Comparison of ENCODE assay signal across 8 cellular contexts in genomic region chr3:129428382-129429079, GRCh38. TPM values are rescaled to one million over a fixed set of nuclear protein-coding genes. Genes with fewer than 3 reads are reported as not detected.
DNase-seq lines count a peak whose midpoint lies in the region; ATAC-seq lines count a peak whose summit lies in the region.

TSS of gene EFCAB12 (minus strand) at chr3:129428636. CDS start at chr3:129428488, 148 bp downstream.

- DNase-seq in ACHN (peak; percentile 90), NCI-H524 (lab: John Stamatoyannopoulos, UW) (peak; percentile 77 to 92), memory B cell (ENCODE audit: low spot score in 2 of 2) (peak; percentile 82 to 83)
- DNase-seq in activated CD8-positive, alpha-beta memory T cell treated with anti-CD3 and anti-CD28 coated beads, Interleukin-2, amount 10 ng/mL, durations not matched to agents 7 days and 5 days = peak; percentile 91
- peak; percentile 81 to 87 (median 86) for DNase-seq in effector memory CD8-positive, alpha-beta T cell
- peak; percentile 72 to 88 (median 76) for DNase-seq in stimulated activated CD4-positive, alpha-beta T cell treated with anti-CD3 and anti-CD28 coated beads, TNF-alpha, amount 100 ng/mL, for 24 hours (ENCODE audit: low read depth in 3 of 3)

- CTCF ChIA-PET in activated CD8-positive, alpha-beta memory T cell treated with anti-CD3 and anti-CD28 coated beads, Interleukin-2, amount 10 ng/mL, durations not matched to agents 7 days and 5 days (lab: Charles Lee) = interaction anchor here (0.9 to 1.5 kb wide), 5 partner anchors 10 to 45 kb away, joined by 3 to 6 read pairs (median 5); partner anchors contain the start of gene MBD4

- peaks cover 31% of the 10 kb centered on the region for H3K36me3 Mint-ChIP-seq in activated CD8-positive, alpha-beta memory T cell treated with anti-CD3 and anti-CD28 coated beads, Interleukin-2, amount 10 ng/mL, durations not matched to agents 7 days and 5 days
- H3K36me3 Mint-ChIP-seq in effector memory CD8-positive, alpha-beta T cell (ENCODE audit: insufficient read depth) = peaks cover 55% of the 10 kb centered on the region
- H3K36me3 Mint-ChIP-seq in memory B cell = peaks cover 23% of the 10 kb centered on the region

- ATAC-seq in GM18868 (IDR thresholded peaks at IDR 0.05; ENCODE audit: unreplicated experiment) (peak; percentile 95), HG03159 (IDR thresholded peaks at IDR 0.05; ENCODE audit: unreplicated experiment) (peak; percentile 88), memory B cell (ENCODE audit: low read depth) (peak; percentile 93)
- ATAC-seq in activated CD8-positive, alpha-beta memory T cell treated with anti-CD3 and anti-CD28 coated beads, Interleukin-2, amount 10 ng/mL, durations not matched to agents 7 days and 5 days = peak; percentile 96
- ATAC-seq in effector memory CD8-positive, alpha-beta T cell (replicated peaks) = peak; percentile 97

- peak within 1 kb of the TSS; percentile 48 for H3K4me3 Mint-ChIP-seq in activated CD8-positive, alpha-beta memory T cell treated with anti-CD3 and anti-CD28 coated beads, Interleukin-2, amount 10 ng/mL, durations not matched to agents 7 days and 5 days
- H3K4me3 Mint-ChIP-seq in effector memory CD8-positive, alpha-beta T cell = peak within 1 kb of the TSS; percentile 62 to 80
- peak within 1 kb of the TSS; percentile 85 for H3K4me3 Mint-ChIP-seq in memory B cell

- H3K9me3 Mint-ChIP-seq in activated CD8-positive, alpha-beta memory T cell treated with anti-CD3 and anti-CD28 coated beads, Interleukin-2, amount 10 ng/mL, durations not matched to agents 7 days and 5 days (ENCODE audit: low read depth) = no peaks in the 10 kb centered on the region
- H3K9me3 Mint-ChIP-seq in effector memory CD8-positive, alpha-beta T cell = no peaks in the 10 kb centered on the region
- H3K9me3 Mint-ChIP-seq in memory B cell = peaks cover 13% of the 10 kb centered on the region

- in situ Hi-C loops in ACHN (cut with HindIII; ENCODE audit: low pct_ligation_motif_present, low pct_unique_long_range_greater_than_20kb, low sequenced_read_pairs) = no loop called here

- peaks cover 49% of the 10 kb centered on the region for H3K4me1 Mint-ChIP-seq in activated CD8-positive, alpha-beta memory T cell treated with anti-CD3 and anti-CD28 coated beads, Interleukin-2, amount 10 ng/mL, durations not matched to agents 7 days and 5 days
- H3K4me1 Mint-ChIP-seq in effector memory CD8-positive, alpha-beta T cell (ENCODE audit: low read depth in 2 of 2) = peaks cover 10 to 17% of the 10 kb centered on the region in 2 donors
- H3K4me1 Mint-ChIP-seq in memory B cell = peaks cover 38% of the 10 kb centered on the region

- peaks cover 5% of the 10 kb centered on the region for H3K27me3 Mint-ChIP-seq in activated CD8-positive, alpha-beta memory T cell treated with anti-CD3 and anti-CD28 coated beads, Interleukin-2, amount 10 ng/mL, durations not matched to agents 7 days and 5 days
- H3K27me3 Mint-ChIP-seq in effector memory CD8-positive, alpha-beta T cell = peaks cover 0 to 11% of the 10 kb centered on the region in 2 donors
- H3K27me3 Mint-ChIP-seq in memory B cell = no peaks in the 10 kb centered on the region

- H3K27ac Mint-ChIP-seq in activated CD8-positive, alpha-beta memory T cell treated with anti-CD3 and anti-CD28 coated beads, Interleukin-2, amount 10 ng/mL, durations not matched to agents 7 days and 5 days = peak within 1 kb of the TSS; percentile 11
- H3K27ac Mint-ChIP-seq in effector memory CD8-positive, alpha-beta T cell = peak within 1 kb of the TSS; percentile 29 to 77
- H3K27ac Mint-ChIP-seq in memory B cell = peak within 1 kb of the TSS; percentile 81

RNA-seq across cellular contexts. Expression of gene EFCAB12, which starts in this region (rescaled TPM):
- 1 to 10 TPM in 1 of 2 experiments, under 1 TPM in 1; 0.56 to 1.4 TPM for total RNA-seq in activated CD8-positive, alpha-beta memory T cell treated with anti-CD3 and anti-CD28 coated beads, Interleukin-2, amount 10 ng/mL, durations not matched to agents 7 days and 5 days

Comparison
In these comparisons a context has a peak if more than half of its experiments do, and no peak if none do; other contexts are left out.
1. Peak in every context shown above with its lines: DNase-seq and ATAC-seq.
2. H3K27ac Mint-ChIP-seq: peak in every context shown above with its lines; median percentile 81 in memory B cell; 53 in effector memory CD8-positive, alpha-beta T cell; 11 in activated CD8-positive, alpha-beta memory T cell treated with anti-CD3 and anti-CD28 coated beads, Interleukin-2, amount 10 ng/mL, durations not matched to agents 7 days and 5 days.